Comparison of ENCODE assay signal across 8 cellular contexts in genomic region chr6:167832497-167833395, GRCh38. TPM values are rescaled to one million over a fixed set of nuclear protein-coding genes. Genes with fewer than 3 reads are reported as not detected.
A peak's percentile ranks its signal among the peaks of the same experiment; 100 is the strongest.
DNase-seq lines count a peak whose midpoint lies in the region; ATAC-seq and TF ChIP-seq lines count a peak whose summit lies in the region.

No MANE protein-coding gene starts in this region.

- WGBS in smooth muscle cell (ENCODE audit: low lambda C conversion rate), result 50% methylated on average over 4 of the region's 4 CpGs

- H3K27ac Mint-ChIP-seq in T-helper 2 cell treated with Interferon-gamma antibody and Interleukin-4, amounts not matched to agents 5 μg/mL and 100 μg/mL, for 36 hours, result peak overlapping the region; percentile 18
- H3K27ac Mint-ChIP-seq in MCF 10A (ENCODE audit: low read depth, unreplicated experiment), result peak overlapping the region; percentile 42

- peak overlapping the region; percentile 41 for H3K4me2 ChIP-seq in smooth muscle cell

- H3K4me3 ChIP-seq in smooth muscle cell, result no peak overlapping the region

- H3K9ac ChIP-seq in smooth muscle cell (ENCODE audit: low read depth), result no peak overlapping the region

- H2AFZ ChIP-seq in smooth muscle cell (ENCODE audit: low read depth), result no peak overlapping the region

- intact Hi-C loops in MCF 10A (cut with micrococcal nuclease), result no loop called here

- peaks cover 56% of the 10 kb centered on the region for H3K4me1 ChIP-seq in smooth muscle cell (ENCODE audit: low read depth)

- peaks cover 100% of the 10 kb centered on the region for H4K20me1 ChIP-seq in smooth muscle cell (ENCODE audit: low read depth)

- no peaks in the 10 kb centered on the region for H3K36me3 Mint-ChIP-seq in T-helper 2 cell treated with Interferon-gamma antibody and Interleukin-4, amounts not matched to agents 5 μg/mL and 100 μg/mL, for 36 hours (ENCODE audit: low read depth)
- H3K36me3 Mint-ChIP-seq in MCF 10A (ENCODE audit: insufficient read depth, unreplicated experiment), result no peaks in the 10 kb centered on the region

- no peaks in the 10 kb centered on the region for H3K36me3 ChIP-seq in smooth muscle cell (ENCODE audit: low read depth)

- peak overlapping the region; percentile 63 for H3K4me3 Mint-ChIP-seq in T-helper 2 cell treated with Interferon-gamma antibody and Interleukin-4, amounts not matched to agents 5 μg/mL and 100 μg/mL, for 36 hours
- H3K4me3 Mint-ChIP-seq in MCF 10A (ENCODE audit: unreplicated experiment), result peak overlapping the region; percentile 43

- TF ChIP-seq CTCF in MCF 10A (IDR thresholded peaks at IDR 0.05; ENCODE audit: unreplicated experiment) (no peak), smooth muscle cell (IDR thresholded peaks at IDR 0.05; ENCODE audit: borderline replicate concordance, insufficient read depth, poor library complexity, severe bottlenecking) (no peak)

- CTCF ChIA-PET in MCF 10A (lab: Yijun Ruan, JAX), result interaction anchor here (0.5 kb wide), 1 partner anchor 14 kb away, joined by 5 read pairs; no protein-coding TSS in a partner anchor

- H3K9me3 Mint-ChIP-seq in T-helper 2 cell treated with Interferon-gamma antibody and Interleukin-4, amounts not matched to agents 5 μg/mL and 100 μg/mL, for 36 hours, result no peaks in the 10 kb centered on the region
- no peaks in the 10 kb centered on the region for H3K9me3 Mint-ChIP-seq in MCF 10A (ENCODE audit: unreplicated experiment)

- POLR2A ChIA-PET in MCF 10A (lab: Yijun Ruan, JAX), result interaction anchor here (1.7 to 10.0 kb wide), 6 partner anchors 10 to 24 kb away, joined by 5 to 249 read pairs (median 26); no protein-coding TSS in a partner anchor

- H3K27me3 Mint-ChIP-seq in T-helper 2 cell treated with Interferon-gamma antibody and Interleukin-4, amounts not matched to agents 5 μg/mL and 100 μg/mL, for 36 hours (ENCODE audit: low read depth), result peaks cover 63% of the 10 kb centered on the region
- H3K27me3 Mint-ChIP-seq in MCF 10A (ENCODE audit: insufficient read depth, unreplicated experiment), result no peaks in the 10 kb centered on the region

- peaks cover 16% of the 10 kb centered on the region for H3F3A ChIP-seq in smooth muscle cell (ENCODE audit: low read depth)

- H3K4me1 Mint-ChIP-seq in T-helper 2 cell treated with Interferon-gamma antibody and Interleukin-4, amounts not matched to agents 5 μg/mL and 100 μg/mL, for 36 hours (ENCODE audit: low read depth), result peaks cover 31% of the 10 kb centered on the region
- peaks cover 34% of the 10 kb centered on the region for H3K4me1 Mint-ChIP-seq in MCF 10A (ENCODE audit: insufficient read depth, unreplicated experiment)

- H3K79me2 ChIP-seq in smooth muscle cell (ENCODE audit: low read depth), result peaks cover 100% of the 10 kb centered on the region

- DNase-seq in T-helper 2 cell treated with Interferon-gamma antibody and Interleukin-4, amounts not matched to agents 5 μg/mL and 100 μg/mL, for 36 hours (ENCODE audit: low spot score), result no peak
- DNase-seq in T-helper 2 cell, result no peak
- DNase-seq in MCF 10A (ENCODE audit: unreplicated experiment), result no peak
- DNase-seq in smooth muscle cell (lab: John Stamatoyannopoulos, UW; ENCODE audit: unreplicated experiment), result no peak
- DNase-seq in middle frontal gyrus (ENCODE audit: extremely low spot score, low spot score), result no peak
- DNase-seq in SHP77 (lab: John Stamatoyannopoulos, UW), result no peak
- no peak for DNase-seq in SK-N-DZ (ENCODE audit: low spot score)

- H3K27me3 ChIP-seq in smooth muscle cell (ENCODE audit: low read depth), result no peaks in the 10 kb centered on the region

- H3K27ac ChIP-seq in smooth muscle cell (ENCODE audit: low read depth), result peak overlapping the region; percentile 17

- no TSS peak for BruUV-seq in MCF 10A (replicated peaks; lab: Mats Ljungman, UMichigan)

- ATAC-seq in HG03175 (IDR thresholded peaks at IDR 0.05; ENCODE audit: unreplicated experiment), result peak; percentile 48

- no peaks in the 10 kb centered on the region for H3K9me3 ChIP-seq in smooth muscle cell (replicated peaks; ENCODE audit: low read depth)

RNA-seq across cellular contexts. Expression of gene AFDN, which starts 6.0 kb away (rescaled TPM):
- 115 and 124 TPM in 2 replicates for total RNA-seq in MCF 10A (2022)
- total RNA-seq in smooth muscle cell, result 98.8 and 125 TPM in 2 replicates
- polyA plus RNA-seq in smooth muscle cell, result 52.3 and 83.7 TPM in 2 replicates
- polyA plus RNA-seq in SK-N-DZ (2014; cell fraction: cytosol; rRNA removed), result 33.0 and 40.3 TPM in 2 replicates
- 77.8 and 122 TPM in 2 replicates for polyA plus RNA-seq in SK-N-DZ (2014; cell fraction: nucleus; rRNA removed)
